In the genomic region with DNA sequence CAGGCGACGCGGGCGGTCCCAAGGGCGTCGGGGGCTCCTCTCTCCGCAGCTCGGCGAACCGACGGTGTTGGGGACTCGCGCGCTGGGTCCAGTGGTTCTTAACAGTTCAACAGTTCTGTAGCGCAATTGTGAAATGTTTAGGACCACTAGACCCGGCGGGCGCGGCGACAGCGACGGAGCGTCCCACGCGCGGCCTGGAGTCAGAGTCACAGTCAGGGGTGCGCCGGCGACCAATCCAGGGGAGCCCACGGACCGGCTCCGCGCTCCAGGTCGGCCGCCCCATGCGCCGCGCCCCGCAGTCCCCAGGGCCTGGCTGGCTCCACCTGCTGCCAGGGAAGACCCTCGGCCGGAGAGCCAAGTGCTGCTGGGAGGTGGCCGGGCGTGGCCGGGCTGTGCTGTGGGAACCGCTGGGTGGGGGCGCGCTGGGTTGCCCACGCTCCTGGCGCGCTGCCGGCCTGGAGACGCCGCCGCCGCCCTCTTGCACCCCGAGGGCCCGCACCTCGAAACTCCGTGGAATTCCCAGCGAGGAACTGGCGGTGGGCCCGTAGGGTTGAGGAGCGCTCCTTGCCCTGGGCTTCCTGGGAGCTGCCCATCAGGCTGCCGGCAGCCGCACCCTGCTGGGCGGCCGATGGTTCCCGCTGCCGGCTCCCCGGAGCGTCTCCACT, we compare ENCODE assay signal across 11 cellular contexts. TPM values are rescaled to one million over a fixed set of nuclear protein-coding genes. Genes with fewer than 3 reads are reported as not detected.
DNase-seq lines count a peak whose midpoint lies in the region; ATAC-seq, FAIRE-seq and TF ChIP-seq lines count a peak whose summit lies in the region.
"Had no signal": no experiment of that assay in that cellular context is flagged by ENCODE, and none has a peak within 500 bp of the region (broad histone marks: within the 10 kb centered on the region; RNA-seq: fewer than 3 reads in every experiment).

No MANE protein-coding gene starts in this region.

- peaks cover 81% of the 10 kb centered on the region for H3K27me3 Mint-ChIP-seq in nephron progenitor cell (ENCODE audit: low read depth, poor library complexity)

- no peak overlapping the region for H3K27ac Mint-ChIP-seq in nephron progenitor cell

- no peaks in the 10 kb centered on the region for H3K36me3 Mint-ChIP-seq in nephron progenitor cell (ENCODE audit: low read depth)

- ATAC-seq in gastroesophageal sphincter: no peak

- H3K4me1 Mint-ChIP-seq in nephron progenitor cell: no peaks in the 10 kb centered on the region

- H3K27ac ChIP-seq in HUES48 (ENCODE audit: low read depth, low read length) (no peak overlapping the region), esophagus squamous epithelium (peak overlapping the region; percentile 74 to 95 (median 88)), gastroesophageal sphincter (no peak overlapping the region)
- H3K27ac ChIP-seq: dorsolateral prefrontal cortex had no signal

- DNase-seq in BE2C (peak; percentile 12), esophagus squamous epithelium (lab: John Stamatoyannopoulos, UW) (no peak), nephron progenitor cell (peak; percentile 21), urothelium cell line (ENCODE audit: low spot score) (no peak), NOMO-1 treated with dmso at 0.1 percent for 144 hours (lab: John Stamatoyannopoulos, UW; ENCODE audit: unreplicated experiment) (no peak)
- DNase-seq in activated CD4-positive, alpha-beta T cell treated with anti-CD3 and anti-CD28 coated beads for 1 hour: no peak
- DNase-seq: NCI-H2107 had no signal

- 3% methylated on average over 7 of the region's 71 CpGs; no CpG with 5 or more reads in 1 of the 2 donors for WGBS in esophagus squamous epithelium, 2 donors
- no CpG with 5 or more reads among the region's 71 CpGs for WGBS in gastroesophageal sphincter (ENCODE audit: low coverage in 1 of 2), 2 donors

- intact Hi-C loops in esophagus squamous epithelium (cut with DNase I): no loop called here

- peak overlapping the region; percentile 56 for H3K4me3 Mint-ChIP-seq in nephron progenitor cell

- H3K4me1 ChIP-seq in BE2C: no peaks in the 10 kb centered on the region
- H3K4me1 ChIP-seq in HUES48 (ENCODE audit: control insufficient read depth, insufficient read depth, low read length): no peaks in the 10 kb centered on the region; the same call in 1 of the 2 replicates
- peaks cover 19 to 84% (median 27%) of the 10 kb centered on the region in 3 donors for H3K4me1 ChIP-seq in esophagus squamous epithelium
- peaks cover 0 to 21% (median 14%) of the 10 kb centered on the region in 3 donors for H3K4me1 ChIP-seq in gastroesophageal sphincter

- H3K27me3 ChIP-seq in BE2C: peaks cover 21% of the 10 kb centered on the region
- peaks cover 39% of the 10 kb centered on the region for H3K27me3 ChIP-seq in HUES48 (ENCODE audit: control insufficient read depth, insufficient read depth, low read length)
- H3K27me3 ChIP-seq in esophagus squamous epithelium: peaks cover 0 to 84% (median 4%) of the 10 kb centered on the region in 4 donors
- H3K27me3 ChIP-seq in gastroesophageal sphincter: peaks cover 96% of the 10 kb centered on the region

- H3K9me3 ChIP-seq in BE2C (no peaks in the 10 kb centered on the region), HUES48 (ENCODE audit: control insufficient read depth, insufficient read depth, low read length) (no peaks in the 10 kb centered on the region), esophagus squamous epithelium (no peaks in the 10 kb centered on the region), gastroesophageal sphincter (peaks cover 0 to 7% (median 0%) of the 10 kb centered on the region in 3 donors)

- TF ChIP-seq CTCF in BE2C (IDR thresholded peaks at IDR 0.05; ENCODE audit: low read depth, low read length) (no peak), esophagus squamous epithelium (IDR thresholded peaks at IDR 0.05) (no peak), nephron progenitor cell (IDR thresholded peaks at IDR 0.05) (no peak), gastroesophageal sphincter (IDR thresholded peaks at IDR 0.05) (no peak)

- H3K4me3 ChIP-seq in BE2C (ENCODE audit: low read depth, low read length) (no peak overlapping the region), HUES48 (ENCODE audit: low read depth, low read length) (peak overlapping the region; percentile 49), esophagus squamous epithelium (peak overlapping the region; percentile 54 to 63 (median 62)), gastroesophageal sphincter (peak overlapping the region in 1 of 2 donors; percentile 50)

- 0 out of 2 replicates have a peak overlapping the region, but pooled peaks have one; percentile 3 for H3K9ac ChIP-seq in HUES48 (ENCODE audit: low read depth, low read length)

- no peak for FAIRE-seq in urothelium cell line (lab: Jason Lieb, UNC)

- TF ChIP-seq EP300 in gastroesophageal sphincter (IDR thresholded peaks at IDR 0.05): no peak

- H3K36me3 ChIP-seq in BE2C (no peaks in the 10 kb centered on the region), HUES48 (ENCODE audit: control insufficient read depth, insufficient read depth, low read length) (no peaks in the 10 kb centered on the region), esophagus squamous epithelium (no peaks in the 10 kb centered on the region), gastroesophageal sphincter (no peaks in the 10 kb centered on the region)

- H3K9me3 Mint-ChIP-seq in nephron progenitor cell: no peaks in the 10 kb centered on the region

- no peak for TF ChIP-seq POLR2A in esophagus squamous epithelium (IDR thresholded peaks at IDR 0.05)
- TF ChIP-seq POLR2A in gastroesophageal sphincter (IDR thresholded peaks at IDR 0.05): no peak

RNA-seq across cellular contexts. Expression of gene KIF26A, which starts 20.9 kb away (rescaled TPM):
- polyA plus RNA-seq in BE2C (2012; ENCODE audit: insufficient read depth, insufficient read length, low read depth): 87.1 TPM
- total RNA-seq in esophagus squamous epithelium: 1 to 10 TPM in 2 of 4 donors, under 1 TPM in 2; 0.80 to 2.7 (median 0.96) TPM
- total RNA-seq in gastroesophageal sphincter: 1 to 10 TPM; 2.2 to 6.9 (median 2.9) TPM

RNA-seq across cellular contexts. Expression of gene ASPG, which starts 32.0 kb away (rescaled TPM):
- not detected for polyA plus RNA-seq in BE2C (2012; ENCODE audit: insufficient read depth, insufficient read length, low read depth)
- total RNA-seq in esophagus squamous epithelium: 10 to 100 TPM; 12.2 to 78.2 (median 40.8) TPM
- 1 to 10 TPM in 1 of 4 donors, under 1 TPM in 1, not detected in 2; 0.13 to 1.1 TPM for total RNA-seq in gastroesophageal sphincter
- total RNA-seq: kidney epithelial cell had no signal

Comparison
In these comparisons a context has a peak if more than half of its experiments do, and no peak if none do; other contexts are left out.
1. DNase-seq: peak in BE2C (single experiment) and nephron progenitor cell (single experiment); none in esophagus squamous epithelium (single experiment), urothelium cell line (single experiment), activated CD4-positive, alpha-beta T cell treated with anti-CD3 and anti-CD28 coated beads for 1 hour (single experiment) and NOMO-1 treated with dmso at 0.1 percent for 144 hours (single experiment).
2. H3K27ac ChIP-seq: peak in esophagus squamous epithelium (4 of 4); none in HUES48 (single experiment) and gastroesophageal sphincter (0 of 4).
3. RNA of gene ASPG, which starts 32.0 kb away (total RNA-seq): 12.2 to 78.2 TPM in esophagus squamous epithelium; 0.13 to 1.1 TPM in gastroesophageal sphincter; every median in the first group is over 4 times any median in the second.